14 cellular contexts compared by ENCODE assay signal in genomic region chr21:42505090-42505726, GRCh38. TPM values are rescaled to one million over a fixed set of nuclear protein-coding genes. Genes with fewer than 3 reads are reported as not detected.
DNase-seq lines count a peak whose midpoint lies in the region; ATAC-seq lines count a peak whose summit lies in the region.
"Had no signal": no experiment of that assay in that cellular context is flagged by ENCODE, and none has a peak within 500 bp of the region (broad histone marks: within the 10 kb centered on the region; RNA-seq: fewer than 3 reads in every experiment).

No MANE protein-coding gene starts in this region.

- no peak overlapping the region for H3K4me3 ChIP-seq in mesendoderm (ENCODE audit: low read length)
- H3K4me3 ChIP-seq: breast epithelium, GM23338 had no signal

- H3K4me2 ChIP-seq in mesendoderm (ENCODE audit: low read length): no peak overlapping the region
- H3K4me2 ChIP-seq: GM23338 had no signal

- no peaks in the 10 kb centered on the region for H3K79me1 ChIP-seq in mesendoderm (ENCODE audit: low read length)

- H4K5ac ChIP-seq in mesendoderm (ENCODE audit: low read length): no peak overlapping the region

- H2AK5ac ChIP-seq in mesendoderm (ENCODE audit: low read length): no peak overlapping the region

- DNase-seq in SIG-M5 (lab: John Stamatoyannopoulos, UW) (peak; percentile 27), NCI-H187 treated with DMSO at 0.1 percent for 48 hours (lab: John Stamatoyannopoulos, UW) (no peak), D341Med (ENCODE audit: low spot score) (no peak), mesendoderm (no peak), DMS 273 (lab: John Stamatoyannopoulos, UW; ENCODE audit: unreplicated experiment) (no peak)
- DNase-seq: Caco-2, mammary epithelial cell, SHP77, small intestine had no signal

- no peak overlapping the region for H3K27ac ChIP-seq in mesendoderm (ENCODE audit: low read depth, low read length)
- H3K27ac ChIP-seq: breast epithelium had no signal

- WGBS in mesendoderm (ENCODE audit: extremely low coverage, insufficient coverage, low lambda C conversion rate): no CpG with 5 or more reads among the region's 3 CpGs

- no peak overlapping the region for H3K4ac ChIP-seq in mesendoderm (ENCODE audit: low read depth, low read length)

- no peak overlapping the region for H2BK5ac ChIP-seq in mesendoderm (ENCODE audit: low read length)

- H3K18ac ChIP-seq in mesendoderm (ENCODE audit: low read length): no peak overlapping the region

- no peak overlapping the region for H2BK120ac ChIP-seq in mesendoderm (ENCODE audit: low read depth, low read length)

- no peaks in the 10 kb centered on the region for H3K79me2 ChIP-seq in mesendoderm (ENCODE audit: control insufficient read depth, insufficient read depth, low read length)

- H2BK15ac ChIP-seq in mesendoderm (replicated peaks; ENCODE audit: low read depth): no peak overlapping the region

- H3K23ac ChIP-seq in mesendoderm (ENCODE audit: low read length): no peak overlapping the region

- no peaks in the 10 kb centered on the region for H3K36me3 ChIP-seq in mesendoderm (ENCODE audit: control insufficient read depth, insufficient read depth, low read length)
- H3K36me3 ChIP-seq: breast epithelium had no signal

- no peak overlapping the region for H4K8ac ChIP-seq in mesendoderm (ENCODE audit: low read depth, low read length)

- H3K56ac ChIP-seq in mesendoderm (ENCODE audit: low read length): no peak overlapping the region

- H3K9ac ChIP-seq in mesendoderm (ENCODE audit: low read length): no peak overlapping the region

- no peaks in the 10 kb centered on the region for H3K4me1 ChIP-seq in mesendoderm (ENCODE audit: control insufficient read depth, low read depth, low read length)
- H3K4me1 ChIP-seq: breast epithelium had no signal

- H3K27me3 ChIP-seq in mesendoderm (ENCODE audit: insufficient read depth, low read length, poor library complexity): no peaks in the 10 kb centered on the region
- H3K27me3 ChIP-seq: breast epithelium had no signal

- ATAC-seq in GM18511 (IDR thresholded peaks at IDR 0.05; ENCODE audit: unreplicated experiment) (peak; percentile 96), GM21390 (IDR thresholded peaks at IDR 0.05; ENCODE audit: unreplicated experiment) (peak; percentile 89), HG03108 (IDR thresholded peaks at IDR 0.05; ENCODE audit: unreplicated experiment) (peak; percentile 73)
- ATAC-seq: GM23338 had no signal

RNA-seq across cellular contexts. Expression of gene SLC37A1, which starts 8.4 kb away (rescaled TPM):
- polyA plus RNA-seq in mesendoderm (2013, experiment 1 of 2): 15.0 TPM
- 16.0 TPM for polyA plus RNA-seq in mesendoderm (2013, experiment 2 of 2)

RNA-seq across cellular contexts. Expression of gene RSPH1, which starts 9.2 kb away (rescaled TPM):
- 0.27 TPM for polyA plus RNA-seq in mesendoderm (2013, experiment 1 of 2)
- 0.25 TPM for polyA plus RNA-seq in mesendoderm (2013, experiment 2 of 2)
